ENCODE assay signal across 9 cellular contexts in the genomic region with DNA sequence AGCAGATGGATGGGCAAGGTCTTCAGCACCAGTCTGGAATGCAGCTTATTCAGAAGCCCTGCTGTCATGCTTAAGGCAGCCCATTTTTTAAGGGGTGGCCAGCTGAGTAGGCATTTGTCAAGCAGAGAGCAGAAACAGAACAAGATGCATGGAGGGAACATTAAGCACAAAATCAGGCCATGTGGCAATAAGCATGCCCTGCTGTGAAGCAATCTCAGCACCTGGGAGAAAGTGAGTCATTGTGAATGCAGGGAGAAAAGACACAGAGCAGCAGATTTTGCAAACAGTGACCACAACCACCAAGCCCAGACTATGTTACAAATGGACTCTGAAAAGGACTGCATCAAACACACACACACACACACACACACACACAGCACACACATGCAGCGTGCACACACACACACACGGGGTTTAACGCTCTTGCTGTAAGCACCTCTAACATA.
DNase-seq lines count a peak whose midpoint lies in the region; ATAC-seq and TF ChIP-seq lines count a peak whose summit lies in the region.
"Had no signal": no experiment of that assay in that cellular context is flagged by ENCODE, and none has a peak within 500 bp of the region (broad histone marks: within the 10 kb centered on the region; RNA-seq: fewer than 3 reads in every experiment).

No MANE protein-coding gene starts in this region.

- no peak overlapping the region for H2BK12ac ChIP-seq in neuronal stem cell (ENCODE audit: low read length)

- peak; percentile 54 for ATAC-seq in GM18511 (IDR thresholded peaks at IDR 0.05; ENCODE audit: unreplicated experiment)
- no peak for ATAC-seq in stimulated activated effector memory CD8-positive, alpha-beta T cell treated with anti-CD3 and anti-CD28 coated beads, Interleukin-12 subunit alpha, Interleukin-12 subunit beta, amount 100 ng/mL, for 72 hours
- ATAC-seq in HG02759 (IDR thresholded peaks at IDR 0.05; ENCODE audit: unreplicated experiment) = no peak

- no peak overlapping the region for H3K4me3 Mint-ChIP-seq in stimulated activated effector memory CD8-positive, alpha-beta T cell treated with anti-CD3 and anti-CD28 coated beads, Interleukin-12 subunit alpha, Interleukin-12 subunit beta, amount 100 ng/mL, for 72 hours

- H3K27ac Mint-ChIP-seq in stimulated activated effector memory CD8-positive, alpha-beta T cell treated with anti-CD3 and anti-CD28 coated beads, Interleukin-12 subunit alpha, Interleukin-12 subunit beta, amount 100 ng/mL, for 72 hours = no peak overlapping the region

- no peak overlapping the region for H2BK120ac ChIP-seq in neuronal stem cell (ENCODE audit: low read depth, low read length)

- DNase-seq in NCI-H2171 treated with DMSO at 0.1 percent for 48 hours (lab: John Stamatoyannopoulos, UW) (peak; percentile 56), cerebellum (ENCODE audit: low spot score) (peak; percentile 80), neuronal stem cell (ENCODE audit: low spot score) (peak; percentile 26), medulla oblongata (ENCODE audit: extremely low spot score) (no peak), BE2C (no peak)
- DNase-seq in stimulated activated effector memory CD8-positive, alpha-beta T cell treated with anti-CD3 and anti-CD28 coated beads, Interleukin-12 subunit alpha, Interleukin-12 subunit beta, amount 100 ng/mL, for 72 hours (ENCODE audit: low spot score in 2 of 2) = no peak

- peak overlapping the region; percentile 41 for H3K27ac ChIP-seq in neuronal stem cell (replicated peaks; ENCODE audit: low read length)
- H3K27ac ChIP-seq: parathyroid adenoma had no signal

- no peak for TF ChIP-seq CTCF in BE2C (IDR thresholded peaks at IDR 0.05; ENCODE audit: low read depth, low read length)

- no CpG with 5 or more reads among the region's 3 CpGs for WGBS in neuronal stem cell (ENCODE audit: extremely low coverage in 2 of 2, insufficient read length in 2 of 2, insufficient replicate concordance in 1 of 2), 2 donors

- no peak overlapping the region for H2AFZ ChIP-seq in neuronal stem cell (ENCODE audit: low read length)
- H2AFZ ChIP-seq: parathyroid adenoma had no signal

- H3K27me3 ChIP-seq in neuronal stem cell (ENCODE audit: control insufficient read depth in 3 of 3, insufficient read depth in 3 of 3, low read depth in 1 of 3, low read length in 3 of 3) (peaks cover 0 to 2% (median 0%) of the 10 kb centered on the region in 3 experiments), BE2C (no peaks in the 10 kb centered on the region)

- no peaks in the 10 kb centered on the region for H3K79me1 ChIP-seq in neuronal stem cell (ENCODE audit: low read depth, low read length)

- H3K4ac ChIP-seq in neuronal stem cell (ENCODE audit: low read length) = no peak overlapping the region

- H3K4me1 Mint-ChIP-seq in stimulated activated effector memory CD8-positive, alpha-beta T cell treated with anti-CD3 and anti-CD28 coated beads, Interleukin-12 subunit alpha, Interleukin-12 subunit beta, amount 100 ng/mL, for 72 hours = no peaks in the 10 kb centered on the region

- H3K9me3 ChIP-seq in neuronal stem cell (replicated peaks in 1 of 2; ENCODE audit: control insufficient read depth in 2 of 2, insufficient read depth in 1 of 2, low read depth in 1 of 2, low read length in 2 of 2) = peaks cover 0 to 8% of the 10 kb centered on the region in 2 donors
- no peaks in the 10 kb centered on the region; the same call in 1 of the 2 replicates for H3K9me3 ChIP-seq in BE2C

- no peak overlapping the region for H3K9ac ChIP-seq in neuronal stem cell (ENCODE audit: low read depth, low read length, poor library complexity)
- H3K9ac ChIP-seq: parathyroid adenoma had no signal

- H3K14ac ChIP-seq in neuronal stem cell (ENCODE audit: low read length) = no peak overlapping the region

- H3K36me3 ChIP-seq in neuronal stem cell (replicated peaks in 1 of 2; ENCODE audit: control insufficient read depth in 2 of 2, insufficient read depth in 2 of 2, low read length in 2 of 2) = peaks cover 0 to 2% of the 10 kb centered on the region in 2 donors
- H3K36me3 ChIP-seq in BE2C = no peaks in the 10 kb centered on the region

- no peak overlapping the region for H4K91ac ChIP-seq in neuronal stem cell (ENCODE audit: low read depth, low read length, poor library complexity)

- H3K36me3 Mint-ChIP-seq in stimulated activated effector memory CD8-positive, alpha-beta T cell treated with anti-CD3 and anti-CD28 coated beads, Interleukin-12 subunit alpha, Interleukin-12 subunit beta, amount 100 ng/mL, for 72 hours = no peaks in the 10 kb centered on the region

- no peak overlapping the region for H2BK15ac ChIP-seq in neuronal stem cell (ENCODE audit: low read length)

- no peak overlapping the region for H3K23ac ChIP-seq in neuronal stem cell (ENCODE audit: low read depth, low read length, poor library complexity)

- H2AK5ac ChIP-seq in neuronal stem cell (ENCODE audit: low read depth, low read length) = no peak overlapping the region

- H3K4me3 ChIP-seq in neuronal stem cell (ENCODE audit: low read length in 2 of 2) = no peak overlapping the region
- H3K4me3 ChIP-seq in BE2C (ENCODE audit: low read depth, low read length) = no peak overlapping the region

- no peak overlapping the region for H4K8ac ChIP-seq in neuronal stem cell (ENCODE audit: low read depth, low read length)

- H3K4me2 ChIP-seq in neuronal stem cell (ENCODE audit: insufficient read depth, low read length, poor library complexity, severe bottlenecking) = no peak overlapping the region

- peak overlapping the region; percentile 6 for H3K18ac ChIP-seq in neuronal stem cell (ENCODE audit: low read length)

- H2BK5ac ChIP-seq in neuronal stem cell (ENCODE audit: low read length) = no peak overlapping the region

- H3K4me1 ChIP-seq in neuronal stem cell (ENCODE audit: control insufficient read depth in 2 of 2, insufficient read depth in 1 of 2, low read depth in 1 of 2, low read length in 2 of 2) (peaks cover 3 to 8% of the 10 kb centered on the region in 2 donors), BE2C (no peaks in the 10 kb centered on the region)
- H3K4me1 ChIP-seq: parathyroid adenoma had no signal

- H3K9me3 Mint-ChIP-seq in stimulated activated effector memory CD8-positive, alpha-beta T cell treated with anti-CD3 and anti-CD28 coated beads, Interleukin-12 subunit alpha, Interleukin-12 subunit beta, amount 100 ng/mL, for 72 hours = peaks cover 10% of the 10 kb centered on the region

Comparison
In these comparisons a context has a peak if more than half of its experiments do, and no peak if none do; other contexts are left out.
1. DNase-seq: peak in NCI-H2171 treated with DMSO at 0.1 percent for 48 hours (single experiment), cerebellum (single experiment) and neuronal stem cell (single experiment); none in stimulated activated effector memory CD8-positive, alpha-beta T cell treated with anti-CD3 and anti-CD28 coated beads, Interleukin-12 subunit alpha, Interleukin-12 subunit beta, amount 100 ng/mL, for 72 hours (0 of 2), medulla oblongata (single experiment) and BE2C (single experiment).